1 cellular context compared by ENCODE assay signal in the genomic region with DNA sequence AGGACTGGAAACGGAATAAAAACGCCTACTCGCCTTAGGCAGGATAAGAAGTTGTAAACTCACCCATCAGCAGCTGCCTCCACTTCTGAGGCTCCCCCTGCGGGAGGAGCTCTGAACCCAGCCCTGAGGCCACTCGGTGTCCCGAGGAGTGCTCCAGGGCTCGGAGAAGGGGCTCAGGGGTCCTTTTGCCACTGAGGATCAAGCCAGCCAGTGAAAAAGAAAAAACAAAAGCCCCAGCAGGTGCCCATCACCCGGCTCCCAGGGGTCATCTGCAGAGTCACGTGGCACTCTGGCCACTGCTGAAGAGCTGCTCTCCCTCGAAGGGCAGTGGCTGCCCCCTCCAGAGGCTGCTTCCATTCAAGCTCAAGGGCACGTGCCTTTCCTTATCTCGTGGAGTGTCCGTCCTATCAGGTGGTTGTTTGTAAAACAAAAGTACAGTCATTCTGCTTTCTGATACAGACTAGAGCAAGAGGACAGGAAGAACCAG.
TF ChIP-seq lines count a peak whose summit lies in the region.

No MANE protein-coding gene starts in this region.

TF ChIP-seq in K562, 482 proteins besides CTCF, POLR2A, EP300 and RAD21 (continued from another document and continues in another):
- TF ChIP-seq HOXB6 (CRISPR knock-in tag; IDR thresholded peaks at IDR 0.05; ENCODE audit: borderline replicate concordance): no peak
- no peak for TF ChIP-seq NCOA2 (IDR thresholded peaks at IDR 0.05; ENCODE audit: partially characterized antibody in 2 of 2)
- TF ChIP-seq TAF9B (IDR thresholded peaks at IDR 0.05; ENCODE audit: partially characterized antibody): no peak
- TF ChIP-seq CEBPB (tag; IDR thresholded peaks at IDR 0.05): no peak
- TF ChIP-seq ZNF175 (CRISPR knock-in tag; IDR thresholded peaks at IDR 0.05; ENCODE audit: low read depth): 0 out of 2 replicates have a peak, but pooled peaks have one; percentile 50
- TF ChIP-seq, protein P1, sequence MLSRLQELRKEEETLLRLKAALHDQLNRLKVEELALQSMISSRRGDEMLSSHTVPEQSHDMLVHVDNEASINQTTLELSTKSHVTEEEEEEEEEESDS (CRISPR knock-in tag; IDR thresholded peaks at IDR 0.05): no peak
- no peak for TF ChIP-seq ZNF146 (CRISPR knock-in tag; IDR thresholded peaks at IDR 0.05; ENCODE audit: unreplicated experiment)
- TF ChIP-seq GATA2 (CRISPR knock-in tag; IDR thresholded peaks at IDR 0.05): no peak
- TF ChIP-seq, protein P2, sequence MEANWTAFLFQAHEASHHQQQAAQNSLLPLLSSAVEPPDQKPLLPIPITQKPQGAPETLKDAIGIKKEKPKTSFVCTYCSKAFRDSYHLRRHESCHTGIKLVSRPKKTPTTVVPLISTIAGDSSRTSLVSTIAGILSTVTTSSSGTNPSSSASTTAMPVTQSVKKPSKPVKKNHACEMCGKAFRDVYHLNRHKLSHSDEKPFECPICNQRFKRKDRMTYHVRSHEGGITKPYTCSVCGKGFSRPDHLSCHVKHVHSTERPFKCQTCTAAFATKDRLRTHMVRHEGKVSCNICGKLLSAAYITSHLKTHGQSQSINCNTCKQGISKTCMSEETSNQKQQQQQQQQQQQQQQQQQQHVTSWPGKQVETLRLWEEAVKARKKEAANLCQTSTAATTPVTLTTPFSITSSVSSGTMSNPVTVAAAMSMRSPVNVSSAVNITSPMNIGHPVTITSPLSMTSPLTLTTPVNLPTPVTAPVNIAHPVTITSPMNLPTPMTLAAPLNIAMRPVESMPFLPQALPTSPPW (CRISPR knock-in tag; IDR thresholded peaks at IDR 0.05): peak; percentile 45
- TF ChIP-seq SPI1 (IDR thresholded peaks at IDR 0.05; ENCODE audit: borderline replicate concordance, low read depth, low read length): no peak
- TF ChIP-seq ZNF316 (IDR thresholded peaks at IDR 0.05): 0 out of 2 replicates have a peak, but pooled peaks have one; percentile 38
- TF ChIP-seq HMGN3 (IDR thresholded peaks at IDR 0.05; ENCODE audit: borderline replicate concordance, extremely low read depth, insufficient read length, low read depth, low read length): no peak
- peak; percentile 92 for TF ChIP-seq PRDM10 (IDR thresholded peaks at IDR 0.05; ENCODE audit: partially characterized antibody)
- peak; percentile 77 for TF ChIP-seq CTCFL (IDR thresholded peaks at IDR 0.05; ENCODE audit: borderline replicate concordance, insufficient read depth, low read depth, low read length, poor library complexity, severe bottlenecking)
- TF ChIP-seq PRPF4 (IDR thresholded peaks at IDR 0.05; ENCODE audit: insufficient read depth, low read depth, low read length, poor library complexity, severe bottlenecking): no peak
- TF ChIP-seq JUN (IDR thresholded peaks at IDR 0.05; ENCODE audit: borderline replicate concordance, low read depth, low read length): no peak
- TF ChIP-seq JUN (CRISPR knock-in tag; IDR thresholded peaks at IDR 0.05; ENCODE audit: borderline replicate concordance): no peak
- no peak for TF ChIP-seq SMAD3 (CRISPR knock-in tag; conservative IDR thresholded peaks at IDR 0.05)
- no peak for TF ChIP-seq IRF9 (tag; IDR thresholded peaks at IDR 0.05)
- TF ChIP-seq ARID1B (IDR thresholded peaks at IDR 0.05): peak; percentile 29; the same call in 1 of the 2 replicates
- no peak for TF ChIP-seq XRCC3 (IDR thresholded peaks at IDR 0.05)
- no peak for TF ChIP-seq HMG20B (CRISPR knock-in tag; IDR thresholded peaks at IDR 0.05)
- no peak for TF ChIP-seq STAG1 (CRISPR knock-in tag; IDR thresholded peaks at IDR 0.05; ENCODE audit: borderline replicate concordance)
- TF ChIP-seq GATAD2B (IDR thresholded peaks at IDR 0.05; ENCODE audit: borderline replicate concordance): no peak
- no peak for TF ChIP-seq MYBL2 (IDR thresholded peaks at IDR 0.05; ENCODE audit: low read depth)
- no peak for TF ChIP-seq MYBL2 (CRISPR knock-in tag; IDR thresholded peaks at IDR 0.05; ENCODE audit: borderline replicate concordance)
- TF ChIP-seq SMARCC2 (IDR thresholded peaks at IDR 0.05; ENCODE audit: low read depth): no peak
- TF ChIP-seq USF1 (CRISPR knock-in tag; IDR thresholded peaks at IDR 0.05): peak; percentile 88
- no peak for TF ChIP-seq KDM2B (CRISPR knock-in tag; IDR thresholded peaks at IDR 0.05)
- no peak for TF ChIP-seq PHF20 (IDR thresholded peaks at IDR 0.05; ENCODE audit: partially characterized antibody)
- peak; percentile 49; the same call in 1 of the 2 replicates for TF ChIP-seq FOSL1 (tag; conservative IDR thresholded peaks at IDR 0.05)
- no peak for TF ChIP-seq TRIM28 (IDR thresholded peaks at IDR 0.05)
- TF ChIP-seq POLR2AphosphoS2 (IDR thresholded peaks at IDR 0.05; ENCODE audit: low read length): no peak
- TF ChIP-seq MXI1 (IDR thresholded peaks at IDR 0.05; ENCODE audit: low read depth, low read length): no peak
- no peak for TF ChIP-seq BRD9 (IDR thresholded peaks at IDR 0.05; ENCODE audit: low read depth, partially characterized antibody)
- no peak for TF ChIP-seq HDAC1 (IDR thresholded peaks at IDR 0.05)
- TF ChIP-seq EP400 (IDR thresholded peaks at IDR 0.05): peak; percentile 36; the same call in 1 of the 2 replicates
- TF ChIP-seq BRD4 (IDR thresholded peaks at IDR 0.05): no peak
- TF ChIP-seq ASH1L (IDR thresholded peaks at IDR 0.05; ENCODE audit: borderline replicate concordance, low read depth, partially characterized antibody): no peak
- no peak for TF ChIP-seq MTA2 (IDR thresholded peaks at IDR 0.05; ENCODE audit: low read depth)
- TF ChIP-seq ELF2 (CRISPR knock-in tag; IDR thresholded peaks at IDR 0.05): no peak
- no peak for TF ChIP-seq ARID3A (IDR thresholded peaks at IDR 0.05; ENCODE audit: borderline replicate concordance, low read depth, low read length)
- TF ChIP-seq GABPA (tag; conservative IDR thresholded peaks at IDR 0.05; ENCODE audit: low read depth): no peak
- peak in 1 of 2 experiments; percentile 4; a peak in 1 of 4 replicates for TF ChIP-seq UBTF (IDR thresholded peaks at IDR 0.05; ENCODE audit: borderline replicate concordance in 1 of 2, low read depth in 2 of 2, low read length in 2 of 2)
- TF ChIP-seq TEAD2 (tag; IDR thresholded peaks at IDR 0.05): no peak
- no peak for TF ChIP-seq ZBTB1 (CRISPR knock-in tag; IDR thresholded peaks at IDR 0.05; ENCODE audit: borderline replicate concordance, low read depth)
- TF ChIP-seq L3MBTL2 (IDR thresholded peaks at IDR 0.05): peak; percentile 98
- TF ChIP-seq C11orf30 (IDR thresholded peaks at IDR 0.05; ENCODE audit: low read depth): no peak
- TF ChIP-seq DPF2 (IDR thresholded peaks at IDR 0.05): 0 out of 2 replicates have a peak, but pooled peaks have one; percentile 37
- no peak for TF ChIP-seq ARHGAP35 (IDR thresholded peaks at IDR 0.05; ENCODE audit: partially characterized antibody)
- no peak for TF ChIP-seq MAFF (IDR thresholded peaks at IDR 0.05; ENCODE audit: low read length)
- TF ChIP-seq ZNF583 (CRISPR knock-in tag; IDR thresholded peaks at IDR 0.05): peak; percentile 68; the same call in 1 of the 2 replicates
- no peak for TF ChIP-seq ZNF740 (CRISPR knock-in tag; IDR thresholded peaks at IDR 0.05)
- TF ChIP-seq ZNF740 (tag; IDR thresholded peaks at IDR 0.05): no peak
- peak; percentile 62 for TF ChIP-seq ATF7 (IDR thresholded peaks at IDR 0.05)
- TF ChIP-seq SNRNP70 (optimal IDR thresholded peaks at IDR 0.05; ENCODE audit: low read depth, low read length): no peak
- no peak for TF ChIP-seq NR2C2 (CRISPR knock-in tag; IDR thresholded peaks at IDR 0.05)
- peak; percentile 35; the same call in 1 of the 2 replicates for TF ChIP-seq NR2C2 (tag; IDR thresholded peaks at IDR 0.05)
- no peak for TF ChIP-seq BRCA1 (IDR thresholded peaks at IDR 0.05)
- no peak for TF ChIP-seq BRCA1 (CRISPR knock-in tag; IDR thresholded peaks at IDR 0.05)
